ENCODE assay signal across 1 cellular context in genomic region chr22:23431337-23432072, GRCh38.
TF ChIP-seq lines count a peak whose summit lies in the region.

No MANE protein-coding gene starts in this region.

TF ChIP-seq in GM23338, 12 proteins besides CTCF, POLR2A, EP300 and RAD21 (continued from another document):
- TF ChIP-seq ZNF462 (CRISPR knock-in tag; IDR thresholded peaks at IDR 0.05) (no peak), CREB1 (CRISPR knock-in tag; IDR thresholded peaks at IDR 0.05; ENCODE audit: low read depth) (no peak), JUNB (IDR thresholded peaks at IDR 0.05; ENCODE audit: unreplicated experiment) (no peak), NANOG (IDR thresholded peaks at IDR 0.05; ENCODE audit: borderline replicate concordance) (no peak)
